ENCODE assay signal across 11 cellular contexts in genomic region chr17:32912218-32912897, GRCh38. TPM values are rescaled to one million over a fixed set of nuclear protein-coding genes. Genes with fewer than 3 reads are reported as not detected.
A peak's percentile ranks its signal among the peaks of the same experiment; 100 is the strongest.
DNase-seq lines count a peak whose midpoint lies in the region; ATAC-seq and TF ChIP-seq lines count a peak whose summit lies in the region.
"Had no signal": no experiment of that assay in that cellular context is flagged by ENCODE, and none has a peak within 500 bp of the region (broad histone marks: within the 10 kb centered on the region; RNA-seq: fewer than 3 reads in every experiment).

No MANE protein-coding gene starts in this region.

- no peaks in the 10 kb centered on the region for H3K36me3 Mint-ChIP-seq in HFFc6 (ENCODE audit: low read depth)
- H3K36me3 Mint-ChIP-seq in activated T-cell treated with anti-CD3 and anti-CD28 coated beads, Interleukin-2, amount 50 U/mL, for 4 hours (ENCODE audit: insufficient read depth) = no peaks in the 10 kb centered on the region
- H3K36me3 Mint-ChIP-seq: activated naive CD8-positive, alpha-beta T cell had no signal

- peaks cover 2% of the 10 kb centered on the region; the same call in 1 of the 2 replicates for H3K27me3 Mint-ChIP-seq in HFFc6 (ENCODE audit: insufficient read depth)
- H3K27me3 Mint-ChIP-seq in activated T-cell treated with anti-CD3 and anti-CD28 coated beads, Interleukin-2, amount 50 U/mL, for 4 hours (ENCODE audit: low read depth) = peaks cover 2% of the 10 kb centered on the region
- H3K27me3 Mint-ChIP-seq: activated naive CD8-positive, alpha-beta T cell had no signal

- peak; percentile 49; the same call in 1 of the 2 replicates for TF ChIP-seq CTCF in HFFc6 (IDR thresholded peaks at IDR 0.05)

- peak overlapping the region; percentile 63 for H3K4me3 Mint-ChIP-seq in HFFc6
- no peak overlapping the region for H3K4me3 Mint-ChIP-seq in activated T-cell treated with anti-CD3 and anti-CD28 coated beads, Interleukin-2, amount 50 U/mL, for 4 hours
- H3K4me3 Mint-ChIP-seq: activated naive CD8-positive, alpha-beta T cell had no signal

- peak overlapping the region in 1 of 2 donors; percentile 58 for H3K9ac ChIP-seq in stomach smooth muscle (ENCODE audit: low read length in 2 of 2)

- no peaks in the 10 kb centered on the region for H3K9me3 ChIP-seq in stomach smooth muscle (ENCODE audit: control insufficient read depth in 2 of 2, low read length in 2 of 2)
- H3K9me3 ChIP-seq: psoas muscle had no signal

- ATAC-seq in activated T-cell treated with anti-CD3 and anti-CD28 coated beads, Interleukin-2, amount 50 U/mL, for 4 hours = no peak
- ATAC-seq in GM19455 (IDR thresholded peaks at IDR 0.05; ENCODE audit: unreplicated experiment) = no peak

- H3K27ac Mint-ChIP-seq in HFFc6 = peak overlapping the region; percentile 10; the same call in 1 of the 2 replicates
- H3K27ac Mint-ChIP-seq: activated naive CD8-positive, alpha-beta T cell had no signal

- peak overlapping the region; percentile 70 for H3K27ac ChIP-seq in stomach smooth muscle (ENCODE audit: low read length)
- H3K27ac ChIP-seq: psoas muscle had no signal

- H3K4me1 Mint-ChIP-seq in HFFc6 (ENCODE audit: low read depth) = peaks cover 15% of the 10 kb centered on the region
- peaks cover 5% of the 10 kb centered on the region for H3K4me1 Mint-ChIP-seq in activated T-cell treated with anti-CD3 and anti-CD28 coated beads, Interleukin-2, amount 50 U/mL, for 4 hours (ENCODE audit: low read depth)

- no peaks in the 10 kb centered on the region for H3K36me3 ChIP-seq in stomach smooth muscle (ENCODE audit: control insufficient read depth in 2 of 2, insufficient read depth in 2 of 2, low read length in 2 of 2)

- H3K27me3 ChIP-seq in stomach smooth muscle (ENCODE audit: control insufficient read depth in 1 of 2, insufficient read depth in 2 of 2, low read length in 2 of 2) = no peaks in the 10 kb centered on the region

- H3K4me1 ChIP-seq in stomach smooth muscle (ENCODE audit: control insufficient read depth, insufficient read depth, low read length) = peaks cover 9% of the 10 kb centered on the region
- H3K4me1 ChIP-seq: psoas muscle had no signal

- peak overlapping the region in 1 of 2 donors; percentile 59 for H3K4me3 ChIP-seq in stomach smooth muscle (ENCODE audit: low read length in 2 of 2)
- H3K4me3 ChIP-seq: psoas muscle had no signal

- no peaks in the 10 kb centered on the region for H3K9me3 Mint-ChIP-seq in HFFc6
- no peaks in the 10 kb centered on the region for H3K9me3 Mint-ChIP-seq in activated T-cell treated with anti-CD3 and anti-CD28 coated beads, Interleukin-2, amount 50 U/mL, for 4 hours

- DNase-seq in HFFc6 = peak; percentile 74
- peak; percentile 34 for DNase-seq in astrocyte of the hippocampus (ENCODE audit: low read depth, low spot score)
- DNase-seq in islet precursor cell = peak; percentile 92
- no peak for DNase-seq in activated T-cell treated with anti-CD3 and anti-CD28 coated beads, Interleukin-2, amount 50 U/mL, for 4 hours
- DNase-seq in NOMO-1 treated with dmso at 0.1 percent for 144 hours (lab: John Stamatoyannopoulos, UW; ENCODE audit: unreplicated experiment) = no peak
- no peak for DNase-seq in 8988T
- DNase-seq: NCI-H446 had no signal

RNA-seq across cellular contexts. Expression of gene TMEM98, which starts 15.6 kb away (rescaled TPM):
- total RNA-seq in HFFc6 (2021; fragmentation: NEBNext Ultra II Directional; extraction: Animal tissue kit (Norgen Biotek cat#: 25700)) = 10 to 100 TPM; 34.4 to 66.9 (median 38.5) TPM
- under 1 TPM; 0.16 to 0.86 (median 0.54) TPM for total RNA-seq in activated T-cell treated with anti-CD3 and anti-CD28 coated beads, Interleukin-2, amount 50 U/mL, for 4 hours

RNA-seq across cellular contexts. Expression of gene MYO1D, which starts 35.4 kb away (rescaled TPM):
- total RNA-seq in HFFc6 (2021; fragmentation: NEBNext Ultra II Directional; extraction: Animal tissue kit (Norgen Biotek cat#: 25700)) = 10 to 100 TPM in 2 of 6 experiments, 1 to 10 TPM in 4; 3.8 to 28.8 (median 4.8) TPM
- 10 to 100 TPM in 2 of 3 donors, 1 to 10 TPM in 1; 8.5 to 14.6 (median 10.6) TPM for total RNA-seq in activated T-cell treated with anti-CD3 and anti-CD28 coated beads, Interleukin-2, amount 50 U/mL, for 4 hours

Comparison
In these comparisons a context has a peak if more than half of its experiments do, and no peak if none do; other contexts are left out.
1. DNase-seq: peak in HFFc6 (single experiment), astrocyte of the hippocampus (single experiment) and islet precursor cell (single experiment); none in activated T-cell treated with anti-CD3 and anti-CD28 coated beads, Interleukin-2, amount 50 U/mL, for 4 hours (single experiment), NOMO-1 treated with dmso at 0.1 percent for 144 hours (single experiment) and 8988T (single experiment).
2. RNA of gene TMEM98, which starts 15.6 kb away (total RNA-seq): 34.4 to 66.9 TPM in HFFc6; 0.16 to 0.86 TPM in activated T-cell treated with anti-CD3 and anti-CD28 coated beads, Interleukin-2, amount 50 U/mL, for 4 hours; every median in the first group is over 10 times any median in the second.